ENCODE assay signal across 32 cellular contexts in genomic region chr3:146181181-146181580, GRCh38. TPM values are rescaled to one million over a fixed set of nuclear protein-coding genes. Genes with fewer than 3 reads are reported as not detected.
"Had no signal": no experiment of that assay in that cellular context is flagged by ENCODE, and none has a peak within 500 bp of the region (broad histone marks: within the 10 kb centered on the region; RNA-seq: fewer than 3 reads in every experiment).

No MANE protein-coding gene starts in this region.

- H3K4me3 ChIP-seq: adrenal gland, body of pancreas, breast epithelium had no signal

- DNase-seq: activated B cell treated with CpG ODN at 0.5 μM for 24 hours; activated CD4-positive, alpha-beta memory T cell treated with anti-CD3 and anti-CD28 coated beads for 36 hours; activated CD4-positive, alpha-beta T cell treated with anti-CD3 and anti-CD28 coated beads for 4 hours; activated CD4-positive, alpha-beta T cell treated with anti-CD3 and anti-CD28 coated beads, Interleukin-2, amount 10 ng/mL, durations not matched to agents 24 days and 14 days; activated CD4-positive, alpha-beta T cell treated with anti-CD3 and anti-CD28 coated beads, Interleukin-2, amount 50 U/mL, for 1 hour; activated CD4-positive, alpha-beta T cell treated with anti-CD3 and anti-CD28 coated beads, Interleukin-2, amount 50 U/mL, for 4 hours; activated CD4-positive, CD25-positive, alpha-beta regulatory T cell treated with anti-CD3 and anti-CD28 coated beads, Interleukin-2, amount 50 U/mL, for 72 hours; activated CD8-positive, alpha-beta memory T cell treated with anti-CD3 and anti-CD28 coated beads, Interleukin-2, amount 50 U/mL, for 4 hours; activated CD8-positive, alpha-beta T cell treated with anti-CD3 and anti-CD28 coated beads for 36 hours; activated effector memory CD4-positive, alpha-beta T cell treated with anti-CD3 and anti-CD28 coated beads, Interleukin-2, amount 50 U/mL, for 16 hours; activated gamma-delta T cell treated with Interleukin-2 at 50 U/mL for 16 hours; activated naive CD4-positive, alpha-beta T cell; activated naive CD4-positive, alpha-beta T cell treated with anti-CD3 and anti-CD28 coated beads for 36 hours; activated naive CD4-positive, alpha-beta T cell treated with anti-CD3 and anti-CD28 coated beads, Interleukin-2, amount 50 U/mL, for 16 hours; activated naive CD8-positive, alpha-beta T cell treated with anti-CD3 and anti-CD28 coated beads for 36 hours; activated T-cell treated with anti-CD3 and anti-CD28 coated beads for 4 hours; activated T-cell treated with anti-CD3 and anti-CD28 coated beads, Interleukin-2, amount 50 U/mL, for 1 hour; activated T-cell treated with anti-CD3 and anti-CD28 coated beads, Interleukin-2, amount 50 U/mL, for 4 hours; activated T-cell treated with anti-CD3 and anti-CD28 coated beads, Interleukin-2, amount 50 U/mL, for 72 hours; adrenal gland; amniotic stem cell; aorta; body of pancreas; brain microvascular endothelial cell; central memory CD4-positive, alpha-beta T cell; T-helper 1 cell; T-helper 2 cell; T-helper 9 cell had no signal

- H3K4me1 ChIP-seq: breast epithelium had no signal

- H3K27me3 ChIP-seq: adrenal gland, body of pancreas, brain microvascular endothelial cell, breast epithelium had no signal

- H3K9me3 ChIP-seq: adrenal gland, body of pancreas, breast epithelium had no signal

- H3K27ac ChIP-seq: adrenal gland, body of pancreas, brain microvascular endothelial cell, breast epithelium, VCaP had no signal

- ATAC-seq: activated CD8-positive, alpha-beta T cell treated with anti-CD3 and anti-CD28 coated beads for 36 hours; activated naive CD4-positive, alpha-beta T cell treated with anti-CD3 and anti-CD28 coated beads, Interleukin-2, amount 50 U/mL, for 72 hours; activated T-cell treated with anti-CD3 and anti-CD28 coated beads, Interleukin-2, amount 50 U/mL, for 4 hours; activated T-cell treated with anti-CD3 and anti-CD28 coated beads, Interleukin-2, amount 50 U/mL, for 72 hours; activated T-helper 17 cell treated with anti-CD3 and anti-CD28 coated beads, Interleukin-2, amount 50 U/mL, for 72 hours; body of pancreas had no signal

- H3K36me3 ChIP-seq: adrenal gland, brain microvascular endothelial cell, breast epithelium had no signal

RNA-seq across cellular contexts. Expression of gene PLOD2, which starts 20.2 kb away (rescaled TPM):
- total RNA-seq: activated B cell treated with CpG ODN at 0.5 μM for 24 hours had no signal
